ENCODE assay signal across 17 cellular contexts in the genomic region with DNA sequence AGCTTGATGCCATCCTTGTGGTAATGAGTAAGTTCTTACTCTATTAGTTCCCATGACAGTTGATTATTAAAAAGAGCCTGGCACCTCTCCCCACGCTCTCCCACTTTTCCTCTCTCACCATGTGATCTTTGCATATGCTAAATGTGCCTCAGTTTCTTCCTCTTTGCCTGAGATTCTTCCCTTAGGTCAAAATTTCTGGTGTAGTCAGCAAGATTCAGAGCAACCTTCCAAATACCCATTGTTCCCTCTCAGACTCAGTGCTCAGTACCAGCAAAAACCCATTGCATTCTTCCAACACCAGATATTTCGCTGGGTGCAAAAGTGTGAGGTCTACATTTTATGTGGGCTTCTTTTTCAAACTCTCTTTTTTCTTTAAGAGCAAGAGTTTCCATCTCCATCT. TPM values are rescaled to one million over a fixed set of nuclear protein-coding genes. Genes with fewer than 3 reads are reported as not detected.
DNase-seq lines count a peak whose midpoint lies in the region; ATAC-seq and TF ChIP-seq lines count a peak whose summit lies in the region.
"Had no signal": no experiment of that assay in that cellular context is flagged by ENCODE, and none has a peak within 500 bp of the region (broad histone marks: within the 10 kb centered on the region; RNA-seq: fewer than 3 reads in every experiment).

No MANE protein-coding gene starts in this region.

- H3K27ac ChIP-seq in breast epithelium: no peak overlapping the region
- H3K27ac ChIP-seq in mammary epithelial cell (ENCODE audit: insufficient read depth, low read depth, low read length): no peak overlapping the region
- H3K27ac ChIP-seq: C4-2B had no signal

- in situ Hi-C loops in mammary epithelial cell (cut with MboI; ENCODE audit: low sequenced_read_pairs in 2 of 2): no loop called here

- no peak for TF ChIP-seq POLR2A in breast epithelium (IDR thresholded peaks at IDR 0.05)

- peak overlapping the region; percentile 26 for H2AFZ ChIP-seq in mammary epithelial cell (ENCODE audit: low read depth, low read length)

- H3K27ac Mint-ChIP-seq in MCF 10A (ENCODE audit: low read depth, unreplicated experiment): peak overlapping the region; percentile 83
- H3K27ac Mint-ChIP-seq in progenitor cell of endocrine pancreas: peak overlapping the region; percentile 65
- H3K27ac Mint-ChIP-seq: CD8-positive, alpha-beta T cell had no signal

- no peak for TF ChIP-seq CTCF in MCF 10A (IDR thresholded peaks at IDR 0.05; ENCODE audit: unreplicated experiment)
- no peak for TF ChIP-seq CTCF in breast epithelium (IDR thresholded peaks at IDR 0.05)
- TF ChIP-seq CTCF in mammary epithelial cell (conservative IDR thresholded peaks at IDR 0.05 in 1 of 2, IDR thresholded peaks at IDR 0.05 in 1 of 2; ENCODE audit: extremely low read depth in 1 of 2, insufficient read depth in 1 of 2, low read depth in 1 of 2, low read length in 2 of 2): no peak
- TF ChIP-seq CTCF in progenitor cell of endocrine pancreas (IDR thresholded peaks at IDR 0.05; ENCODE audit: unreplicated experiment): no peak

- no peaks in the 10 kb centered on the region for H3K27me3 Mint-ChIP-seq in MCF 10A (ENCODE audit: insufficient read depth, unreplicated experiment)
- no peaks in the 10 kb centered on the region for H3K27me3 Mint-ChIP-seq in progenitor cell of endocrine pancreas

- H3K4me3 Mint-ChIP-seq in MCF 10A (ENCODE audit: unreplicated experiment) (no peak overlapping the region), progenitor cell of endocrine pancreas (ENCODE audit: low read depth) (no peak overlapping the region)
- H3K4me3 Mint-ChIP-seq: CD8-positive, alpha-beta T cell had no signal

- POLR2A ChIA-PET in MCF 10A (lab: Yijun Ruan, JAX): interaction anchor here (1.6 to 5.1 kb wide), 2 partner anchors 9 to 39 kb away, joined by 4 to 34 read pairs; a partner anchor contains a TSS

- H3K36me3 ChIP-seq in breast epithelium: no peaks in the 10 kb centered on the region
- H3K36me3 ChIP-seq in mammary epithelial cell (ENCODE audit: insufficient read depth, low read length): no peaks in the 10 kb centered on the region
- H3K36me3 ChIP-seq: HAP-1 had no signal

- BruUV-seq in MCF 10A (replicated peaks; lab: Mats Ljungman, UMichigan): no TSS peak
- BruUV-seq in mammary epithelial cell (replicated peaks; lab: Mats Ljungman, UMichigan): no TSS peak

- no peak for DNase-seq in MCF 10A (ENCODE audit: unreplicated experiment)
- DNase-seq in breast epithelium (ENCODE audit: low spot score in 2 of 2): no peak
- DNase-seq in NCI-H226: peak; percentile 8
- no peak for DNase-seq in mammary epithelial cell
- DNase-seq in progenitor cell of endocrine pancreas (ENCODE audit: low spot score, unreplicated experiment): no peak
- DNase-seq in SIG-M5 treated with dmso at 0.1 percent for 504 hours (lab: John Stamatoyannopoulos, UW; ENCODE audit: unreplicated experiment): no peak
- DNase-seq: ACHN; Calu3; CD8-positive, alpha-beta T cell; DMS53; DND-41; IMR-90 had no signal

- dilution Hi-C loops in mammary epithelial cell (cut with HindIII; ENCODE audit: low sequenced_read_pairs): no loop called here

- CTCF ChIA-PET in MCF 10A (lab: Yijun Ruan, JAX) (no interaction called here), mammary epithelial cell (lab: Charles Lee; ENCODE audit: low non-redundant PET) (no interaction called here)

- WGBS in mammary epithelial cell (ENCODE audit: low coverage, missing lambda C conversion rate): 86% methylated on average over 2 of the region's 2 CpGs

- H3K4me3 ChIP-seq in breast epithelium (no peak overlapping the region), mammary epithelial cell (replicated peaks in 1 of 3; ENCODE audit: insufficient read depth in 1 of 3, low read depth in 2 of 3, low read length in 3 of 3) (no peak overlapping the region)
- H3K4me3 ChIP-seq: GM12878, HAP-1 had no signal

- H3K27me3 ChIP-seq in breast epithelium: no peaks in the 10 kb centered on the region
- no peaks in the 10 kb centered on the region for H3K27me3 ChIP-seq in mammary epithelial cell (ENCODE audit: insufficient read depth, low read length)

- H3K9me3 Mint-ChIP-seq in MCF 10A (ENCODE audit: unreplicated experiment): no peaks in the 10 kb centered on the region
- no peaks in the 10 kb centered on the region for H3K9me3 Mint-ChIP-seq in progenitor cell of endocrine pancreas (ENCODE audit: low read depth)
- H3K9me3 Mint-ChIP-seq: CD8-positive, alpha-beta T cell had no signal

- H3K9me3 ChIP-seq in breast epithelium (no peaks in the 10 kb centered on the region), mammary epithelial cell (replicated peaks; ENCODE audit: insufficient read depth, low read length) (no peaks in the 10 kb centered on the region)
- H3K9me3 ChIP-seq: HAP-1 had no signal

- H3K4me1 Mint-ChIP-seq in MCF 10A (ENCODE audit: insufficient read depth, unreplicated experiment) (peaks cover 42% of the 10 kb centered on the region), progenitor cell of endocrine pancreas (ENCODE audit: low read depth) (peaks cover 5% of the 10 kb centered on the region)

- peak overlapping the region; percentile 14 for H3K4me2 ChIP-seq in mammary epithelial cell (ENCODE audit: insufficient read depth, low read depth, low read length)

- no peak overlapping the region for H3K9ac ChIP-seq in mammary epithelial cell (ENCODE audit: insufficient read depth, low read length)

- H3K4me1 ChIP-seq in breast epithelium (no peaks in the 10 kb centered on the region), mammary epithelial cell (ENCODE audit: insufficient read depth, low read length) (peaks cover 30% of the 10 kb centered on the region)
- H3K4me1 ChIP-seq: HAP-1 had no signal

- intact Hi-C loops in MCF 10A (cut with micrococcal nuclease): no loop called here
- intact Hi-C loops in breast epithelium (cut with DNase I; ENCODE audit: low total_unique reads): no loop called here
- intact Hi-C loops in mammary epithelial cell (cut with micrococcal nuclease): no loop called here

- H4K20me1 ChIP-seq in mammary epithelial cell (ENCODE audit: insufficient read depth, low read length): no peaks in the 10 kb centered on the region

- ATAC-seq in HG03565 (IDR thresholded peaks at IDR 0.05; ENCODE audit: unreplicated experiment) (no peak), HG03280 (IDR thresholded peaks at IDR 0.05; ENCODE audit: unreplicated experiment) (no peak)
- ATAC-seq: CD8-positive, alpha-beta T cell; GM12878 had no signal

- H3K36me3 Mint-ChIP-seq in MCF 10A (ENCODE audit: insufficient read depth, unreplicated experiment) (no peaks in the 10 kb centered on the region), progenitor cell of endocrine pancreas (ENCODE audit: insufficient read depth) (no peaks in the 10 kb centered on the region)
- H3K36me3 Mint-ChIP-seq: CD8-positive, alpha-beta T cell had no signal

- no peaks in the 10 kb centered on the region for H3K79me2 ChIP-seq in mammary epithelial cell (ENCODE audit: insufficient read depth, low read length)

RNA-seq across cellular contexts. Expression of a gene that starts 10.8 kb away (rescaled TPM):
- total RNA-seq in MCF 10A (2022) (63.6 and 71.0 TPM in 2 replicates), breast epithelium (100 to 1,000 TPM in 2 of 3 donors, 10 to 100 TPM in 1; 65.9 to 234 (median 110) TPM), mammary epithelial cell (10 to 100 TPM; 59.2 to 62.0 TPM), progenitor cell of endocrine pancreas (43.3 and 49.1 TPM in 2 replicates)
- 35.3 TPM for polyA plus RNA-seq in mammary epithelial cell
- polyA minus RNA-seq in mammary epithelial cell: 21.1 TPM
